Comparison of ENCODE assay signal across 20 cellular contexts in the genomic region with DNA sequence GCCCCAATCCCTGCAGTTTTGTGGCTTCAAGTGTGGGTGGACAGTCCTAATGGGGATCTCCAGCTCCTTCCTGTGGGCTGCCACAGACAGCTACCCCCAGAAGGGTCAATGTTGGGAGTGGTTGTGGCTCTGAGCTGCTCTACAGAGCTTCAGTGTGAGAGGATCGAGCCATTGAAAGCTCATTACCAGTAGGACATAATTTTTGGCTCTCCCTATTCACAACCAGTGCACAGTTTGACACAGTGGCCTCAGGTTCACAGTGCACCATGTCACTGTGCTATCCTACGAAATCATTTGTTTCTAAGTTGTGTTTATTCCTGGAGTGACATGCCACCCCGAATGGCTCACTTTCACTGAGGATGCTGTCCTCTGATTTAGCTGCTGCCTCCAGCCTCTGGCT. TPM values are rescaled to one million over a fixed set of nuclear protein-coding genes. Genes with fewer than 3 reads are reported as not detected.
DNase-seq lines count a peak whose midpoint lies in the region; ATAC-seq, FAIRE-seq and TF ChIP-seq lines count a peak whose summit lies in the region.
"Had no signal": no experiment of that assay in that cellular context is flagged by ENCODE, and none has a peak within 500 bp of the region (broad histone marks: within the 10 kb centered on the region; RNA-seq: fewer than 3 reads in every experiment).

No MANE protein-coding gene starts in this region.

- no peaks in the 10 kb centered on the region for H3K27me3 Mint-ChIP-seq in stimulated activated naive CD8-positive, alpha-beta T cell treated with anti-CD3 and anti-CD28 coated beads, Interleukin-15, Interleukin-2, amounts not matched to agents 100 ng/mL and 50 ng/mL, for 24 hours
- peaks cover 3% of the 10 kb centered on the region for H3K27me3 Mint-ChIP-seq in activated T-helper 1 cell treated with anti-CD3 and anti-CD28 coated beads, Interleukin-12 subunit alpha, Interleukin-12 subunit beta, Interleukin-2, Interleukin-4 antibody, amounts not matched to agents 30 ng/mL and 10 ng/mL and 1 ng/mL, durations not matched to agents 14 hours and 24 hours and 36 hours (ENCODE audit: insufficient read depth)

- H3K4me1 Mint-ChIP-seq in stimulated activated naive CD8-positive, alpha-beta T cell treated with anti-CD3 and anti-CD28 coated beads, Interleukin-15, Interleukin-2, amounts not matched to agents 100 ng/mL and 50 ng/mL, for 24 hours (ENCODE audit: low read depth), result peaks cover 70% of the 10 kb centered on the region
- peaks cover 49% of the 10 kb centered on the region for H3K4me1 Mint-ChIP-seq in activated T-helper 1 cell treated with anti-CD3 and anti-CD28 coated beads, Interleukin-12 subunit alpha, Interleukin-12 subunit beta, Interleukin-2, Interleukin-4 antibody, amounts not matched to agents 30 ng/mL and 10 ng/mL and 1 ng/mL, durations not matched to agents 14 hours and 24 hours and 36 hours (ENCODE audit: low read depth)

- in situ Hi-C loops in HepG2 (cut with HindIII; ENCODE audit: extremely low pct_ligation_motif_present, low pct_unique_long_range_greater_than_20kb), result no loop called here

- DNase-seq in stimulated activated naive CD8-positive, alpha-beta T cell treated with anti-CD3 and anti-CD28 coated beads, Interleukin-15, Interleukin-2, amounts not matched to agents 100 U/mL and 50 U/mL, for 24 hours, result no peak
- no peak for DNase-seq in activated T-helper 1 cell treated with anti-CD3 and anti-CD28 coated beads, Interleukin-12 subunit alpha, Interleukin-12 subunit beta, Interleukin-2, Interleukin-4 antibody, amounts not matched to agents 30 ng/mL and 10 ng/mL and 1 ng/mL, durations not matched to agents 14 hours and 24 hours and 36 hours (ENCODE audit: low spot score)
- no peak for DNase-seq in HepG2 (ENCODE audit: low spot score)
- no peak for DNase-seq in ovary
- no peak for DNase-seq in NCI-H2227 (lab: John Stamatoyannopoulos, UW; ENCODE audit: unreplicated experiment)
- DNase-seq: activated T-cell treated with anti-CD3 and anti-CD28 coated beads, Interleukin-2, amount 50 U/mL, for 48 hours; foreskin fibroblast; left cardiac atrium; MG63; NCI-H187; NCI-H446; stimulated activated CD4-positive, alpha-beta T cell treated with anti-CD3 and anti-CD28 coated beads, Interleukin-4, amount 100 ng/mL, for 1 hour; testis had no signal

- H3K4me1 ChIP-seq in HepG2 (ENCODE audit: insufficient read depth, low read length), result peaks cover 12% of the 10 kb centered on the region
- H3K4me1 ChIP-seq in ovary (ENCODE audit: insufficient read depth), result no peaks in the 10 kb centered on the region
- H3K4me1 ChIP-seq: testis had no signal

- H3K4me3 ChIP-seq in HepG2 (replicated peaks in 1 of 3; ENCODE audit: insufficient read depth in 1 of 3, low read depth in 2 of 3, low read length in 3 of 3) (no peak overlapping the region), ovary (no peak overlapping the region)
- H3K4me3 ChIP-seq: MG63, testis had no signal

- no peak for ATAC-seq in stimulated activated naive CD8-positive, alpha-beta T cell treated with anti-CD3 and anti-CD28 coated beads, Interleukin-15, Interleukin-2, amounts not matched to agents 100 U/mL and 50 U/mL, for 24 hours
- ATAC-seq in HepG2, result no peak
- ATAC-seq in HG03457 (IDR thresholded peaks at IDR 0.05; ENCODE audit: unreplicated experiment), result no peak
- ATAC-seq: left cardiac atrium had no signal

- H3K4me3 Mint-ChIP-seq in stimulated activated naive CD8-positive, alpha-beta T cell treated with anti-CD3 and anti-CD28 coated beads, Interleukin-15, Interleukin-2, amounts not matched to agents 100 ng/mL and 50 ng/mL, for 24 hours, result no peak overlapping the region
- peak overlapping the region; percentile 6 for H3K4me3 Mint-ChIP-seq in activated T-helper 1 cell treated with anti-CD3 and anti-CD28 coated beads, Interleukin-12 subunit alpha, Interleukin-12 subunit beta, Interleukin-2, Interleukin-4 antibody, amounts not matched to agents 30 ng/mL and 10 ng/mL and 1 ng/mL, durations not matched to agents 14 hours and 24 hours and 36 hours

- CTCF ChIA-PET in HepG2 (lab: Yijun Ruan, JAX; ENCODE audit: low intra/inter-chr PET ratio, low total read pairs), result no interaction called here

- peak overlapping the region; percentile 88 for H3K27ac Mint-ChIP-seq in stimulated activated naive CD8-positive, alpha-beta T cell treated with anti-CD3 and anti-CD28 coated beads, Interleukin-15, Interleukin-2, amounts not matched to agents 100 ng/mL and 50 ng/mL, for 24 hours
- peak overlapping the region; percentile 75 for H3K27ac Mint-ChIP-seq in activated T-helper 1 cell treated with anti-CD3 and anti-CD28 coated beads, Interleukin-12 subunit alpha, Interleukin-12 subunit beta, Interleukin-2, Interleukin-4 antibody, amounts not matched to agents 30 ng/mL and 10 ng/mL and 1 ng/mL, durations not matched to agents 14 hours and 24 hours and 36 hours

- no peak for TF ChIP-seq RAD21 in HepG2 (CRISPR knock-in tag; IDR thresholded peaks at IDR 0.05)

- H3K4me2 ChIP-seq in HepG2 (ENCODE audit: low read depth, low read length), result no peak overlapping the region

- no peak overlapping the region for H2AFZ ChIP-seq in HepG2 (ENCODE audit: low read length)

- WGBS in HepG2 (ENCODE audit: low lambda C conversion rate), result 96% methylated on average over 2 of the region's 3 CpGs
- 66 to 71% (median 68%) methylated on average over 3 of the region's 3 CpGs for WGBS in ovary, 3 donors

- no TSS peak for BruUV-seq in HepG2 (replicated peaks; lab: Mats Ljungman, UMichigan)

- POLR2A ChIA-PET in HepG2 (lab: Yijun Ruan, JAX), result interaction anchor here (5.8 kb wide), 1 partner anchor 23 kb away, joined by 34 read pairs; a partner anchor contains a TSS

- no peaks in the 10 kb centered on the region for H3K9me3 ChIP-seq in HepG2 (ENCODE audit: low read length)
- H3K9me3 ChIP-seq in ovary, result no peaks in the 10 kb centered on the region
- H3K9me3 ChIP-seq: MG63, testis had no signal

- no peak overlapping the region for H3K9ac ChIP-seq in HepG2 (ENCODE audit: insufficient read depth, low read depth, low read length)

- H3K36me3 ChIP-seq in HepG2 (replicated peaks in 1 of 2; ENCODE audit: control insufficient read depth in 1 of 2, insufficient read depth in 2 of 2, low read length in 2 of 2) (peaks cover 29 to 53% of the 10 kb centered on the region in 2 experiments), ovary (no peaks in the 10 kb centered on the region)

- H3K27me3 ChIP-seq in HepG2 (ENCODE audit: control insufficient read depth in 1 of 2, insufficient read depth in 2 of 2, low read length in 2 of 2) (no peaks in the 10 kb centered on the region), ovary (no peaks in the 10 kb centered on the region)
- H3K27me3 ChIP-seq: MG63, testis had no signal

- no peaks in the 10 kb centered on the region for H3K79me2 ChIP-seq in HepG2 (ENCODE audit: insufficient read depth, low read length)

- TF ChIP-seq CTCF in HepG2 (CRISPR knock-in tag; IDR thresholded peaks at IDR 0.05), result no peak
- no peak for TF ChIP-seq CTCF in ovary (IDR thresholded peaks at IDR 0.05)

- intact Hi-C loops in activated T-helper 1 cell treated with anti-CD3 and anti-CD28 coated beads, Interleukin-12 subunit alpha, Interleukin-12 subunit beta, Interleukin-2, Interleukin-4 antibody, amounts not matched to agents 30 ng/mL and 10 ng/mL and 1 ng/mL, durations not matched to agents 14 hours and 24 hours and 36 hours (cut with micrococcal nuclease), result loop anchor here (5.0 kb wide), 1 partner anchor 127 kb away; no protein-coding TSS in a partner anchor
- intact Hi-C loops in HepG2 (cut with micrococcal nuclease; ENCODE audit: unreplicated experiment), result no loop called here
- intact Hi-C loops in ovary (cut with DNase I), result no loop called here

- H3K9me3 Mint-ChIP-seq in stimulated activated naive CD8-positive, alpha-beta T cell treated with anti-CD3 and anti-CD28 coated beads, Interleukin-15, Interleukin-2, amounts not matched to agents 100 ng/mL and 50 ng/mL, for 24 hours, result no peaks in the 10 kb centered on the region
- no peaks in the 10 kb centered on the region for H3K9me3 Mint-ChIP-seq in activated T-helper 1 cell treated with anti-CD3 and anti-CD28 coated beads, Interleukin-12 subunit alpha, Interleukin-12 subunit beta, Interleukin-2, Interleukin-4 antibody, amounts not matched to agents 30 ng/mL and 10 ng/mL and 1 ng/mL, durations not matched to agents 14 hours and 24 hours and 36 hours

- FAIRE-seq in HepG2 (lab: Jason Lieb, UNC), result no peak
- FAIRE-seq: astrocyte, D721Med, endothelial cell of umbilical vein, G401.6, GM12891 had no signal

- H4K20me1 ChIP-seq in HepG2 (ENCODE audit: insufficient read depth, low read length), result peaks cover 8% of the 10 kb centered on the region; the same call in 1 of the 2 replicates

- peaks cover 50% of the 10 kb centered on the region for H3K36me3 Mint-ChIP-seq in stimulated activated naive CD8-positive, alpha-beta T cell treated with anti-CD3 and anti-CD28 coated beads, Interleukin-15, Interleukin-2, amounts not matched to agents 100 ng/mL and 50 ng/mL, for 24 hours (ENCODE audit: low read depth)
- H3K36me3 Mint-ChIP-seq in activated T-helper 1 cell treated with anti-CD3 and anti-CD28 coated beads, Interleukin-12 subunit alpha, Interleukin-12 subunit beta, Interleukin-2, Interleukin-4 antibody, amounts not matched to agents 30 ng/mL and 10 ng/mL and 1 ng/mL, durations not matched to agents 14 hours and 24 hours and 36 hours (ENCODE audit: low read depth), result peaks cover 47% of the 10 kb centered on the region

- TF ChIP-seq EP300 in HepG2 (IDR thresholded peaks at IDR 0.05; ENCODE audit: low read depth in 2 of 2, low read length in 2 of 2) (no peak), HepG2 (CRISPR knock-in tag; IDR thresholded peaks at IDR 0.05; ENCODE audit: borderline replicate concordance) (no peak), ovary (IDR thresholded peaks at IDR 0.05) (no peak)

- H3K27ac ChIP-seq in HepG2 (ENCODE audit: extremely low read length, insufficient read depth, low read length) (no peak overlapping the region), ovary (no peak overlapping the region)
- H3K27ac ChIP-seq: testis had no signal

- TF ChIP-seq POLR2A in HepG2 (IDR thresholded peaks at IDR 0.05; ENCODE audit: insufficient read depth in 1 of 2, low read depth in 2 of 2, low read length in 2 of 2), result no peak
- no peak for TF ChIP-seq POLR2A in ovary (IDR thresholded peaks at IDR 0.05)

RNA-seq across cellular contexts. Expression of a gene that starts 22.8 kb away (rescaled TPM):
- total RNA-seq in activated T-helper 1 cell treated with anti-CD3 and anti-CD28 coated beads, Interleukin-12 subunit alpha, Interleukin-12 subunit beta, Interleukin-2, Interleukin-4 antibody, amounts not matched to agents 30 ng/mL and 10 ng/mL and 1 ng/mL, durations not matched to agents 14 hours and 24 hours and 36 hours, result 382 and 393 TPM in 2 replicates
- 220 and 412 TPM in 2 replicates for total RNA-seq in HepG2 (2016; rRNA removed; fragmentation: Illumina TruSeq; extraction: Trizol)
- total RNA-seq in HepG2 (2016; cell fraction: cytosol; rRNA removed; fragmentation: Illumina TruSeq; extraction: Trizol; ENCODE audit: low read depth), result 49.6 and 57.4 TPM in 2 replicates
- total RNA-seq in HepG2 (2016; cell fraction: insoluble cytoplasmic fraction; rRNA removed; fragmentation: Illumina TruSeq; extraction: Trizol), result 229 and 414 TPM in 2 replicates
- 85.8 and 89.3 TPM in 2 replicates for total RNA-seq in HepG2 (2016; cell fraction: membrane; rRNA removed; fragmentation: Illumina TruSeq; extraction: Trizol)
- 296 and 323 TPM in 2 replicates for total RNA-seq in HepG2 (2016; cell fraction: nucleus; rRNA removed; fragmentation: Illumina TruSeq; extraction: Trizol)
- polyA plus RNA-seq in HepG2 (2011; rRNA removed), result 445 and 468 TPM in 2 replicates
- polyA plus RNA-seq in HepG2 (2011; cell fraction: cytosol; rRNA removed), result 286 and 485 TPM in 2 replicates
- 231 and 241 TPM in 2 replicates for polyA plus RNA-seq in HepG2 (2011; cell fraction: nucleus; rRNA removed)
- 423 and 441 TPM in 2 replicates for polyA plus RNA-seq in HepG2 (2012)
- polyA plus RNA-seq in HepG2 (2016; cell fraction: cytosol; fragmentation: Illumina TruSeq; extraction: Trizol; ENCODE audit: low read depth), result 62.2 and 68.0 TPM in 2 replicates
- polyA plus RNA-seq in HepG2 (2016; cell fraction: insoluble cytoplasmic fraction; fragmentation: Illumina TruSeq; extraction: Trizol; ENCODE audit: low read depth), result 213 and 227 TPM in 2 replicates
- 53.8 and 54.1 TPM in 2 replicates for polyA plus RNA-seq in HepG2 (2016; cell fraction: membrane; fragmentation: Illumina TruSeq; extraction: Trizol; ENCODE audit: low read depth)
- 552 and 556 TPM in 2 replicates for polyA plus RNA-seq in HepG2 (2016; cell fraction: nucleus; fragmentation: Illumina TruSeq; extraction: Trizol; ENCODE audit: insufficient read depth, low read depth)
- polyA minus RNA-seq in HepG2 (2011; rRNA and poly(A)+ RNA removed; ENCODE audit: low replicate concordance), result 536 and 564 TPM in 2 replicates
- polyA minus RNA-seq in HepG2 (2011; cell fraction: cytosol; rRNA and poly(A)+ RNA removed), result 151 and 170 TPM in 2 replicates
- polyA minus RNA-seq in HepG2 (2011; cell fraction: nucleus; rRNA and poly(A)+ RNA removed), result 151 and 168 TPM in 2 replicates
- 100 to 1,000 TPM; 203 to 430 (median 335) TPM for total RNA-seq in ovary
- 100 to 1,000 TPM; 254 to 677 TPM for polyA plus RNA-seq in ovary

RNA-seq across cellular contexts. Expression of a gene that starts 56.9 kb away (rescaled TPM):
- total RNA-seq in activated T-helper 1 cell treated with anti-CD3 and anti-CD28 coated beads, Interleukin-12 subunit alpha, Interleukin-12 subunit beta, Interleukin-2, Interleukin-4 antibody, amounts not matched to agents 30 ng/mL and 10 ng/mL and 1 ng/mL, durations not matched to agents 14 hours and 24 hours and 36 hours, result 43.0 and 46.1 TPM in 2 replicates
- total RNA-seq in HepG2 (2016; rRNA removed; fragmentation: Illumina TruSeq; extraction: Trizol) (0.79 and 1.1 TPM in 2 replicates), ovary (10 to 100 TPM; 15.7 to 58.1 (median 40.0) TPM)
- 0.10 and 0.44 TPM in 2 replicates for total RNA-seq in HepG2 (2016; cell fraction: cytosol; rRNA removed; fragmentation: Illumina TruSeq; extraction: Trizol; ENCODE audit: low read depth)
- 0.82 and 1.00 TPM in 2 replicates for total RNA-seq in HepG2 (2016; cell fraction: insoluble cytoplasmic fraction; rRNA removed; fragmentation: Illumina TruSeq; extraction: Trizol)
- 0.55 and 0.80 TPM in 2 replicates for total RNA-seq in HepG2 (2016; cell fraction: membrane; rRNA removed; fragmentation: Illumina TruSeq; extraction: Trizol)
- 0.65 and 1.0 TPM in 2 replicates for total RNA-seq in HepG2 (2016; cell fraction: nucleus; rRNA removed; fragmentation: Illumina TruSeq; extraction: Trizol)
- polyA plus RNA-seq in HepG2 (2011; rRNA removed) (0.44 and 0.64 TPM in 2 replicates), ovary (10 to 100 TPM; 21.4 to 26.3 TPM)
- 0.23 and 0.36 TPM in 2 replicates for polyA plus RNA-seq in HepG2 (2011; cell fraction: cytosol; rRNA removed)
- polyA plus RNA-seq in HepG2 (2011; cell fraction: nucleus; rRNA removed), result 1.2 and 1.3 TPM in 2 replicates
- polyA plus RNA-seq in HepG2 (2012), result 0.48 and 0.68 TPM in 2 replicates
- 0.08 TPM in 2 replicates for polyA plus RNA-seq in HepG2 (2016; cell fraction: cytosol; fragmentation: Illumina TruSeq; extraction: Trizol; ENCODE audit: low read depth)
- 0.69 and 0.75 TPM in 2 replicates for polyA plus RNA-seq in HepG2 (2016; cell fraction: insoluble cytoplasmic fraction; fragmentation: Illumina TruSeq; extraction: Trizol; ENCODE audit: low read depth)
- polyA plus RNA-seq in HepG2 (2016; cell fraction: membrane; fragmentation: Illumina TruSeq; extraction: Trizol; ENCODE audit: low read depth), result 0.34 and 0.46 TPM in 2 replicates
- 1.3 and 1.4 TPM in 2 replicates for polyA plus RNA-seq in HepG2 (2016; cell fraction: nucleus; fragmentation: Illumina TruSeq; extraction: Trizol; ENCODE audit: insufficient read depth, low read depth)
- 1.4 and 10.5 TPM in 2 replicates for polyA minus RNA-seq in HepG2 (2011; rRNA and poly(A)+ RNA removed; ENCODE audit: low replicate concordance)
- polyA minus RNA-seq in HepG2 (2011; cell fraction: cytosol; rRNA and poly(A)+ RNA removed), result 0.40 and 0.97 TPM in 2 replicates
- 0.75 and 0.77 TPM in 2 replicates for polyA minus RNA-seq in HepG2 (2011; cell fraction: nucleus; rRNA and poly(A)+ RNA removed)

Comparison
In these comparisons a context has a peak if more than half of its experiments do, and no peak if none do; other contexts are left out.
1. RNA of a gene that starts 56.9 kb away (total RNA-seq): 43.0 to 46.1 TPM in activated T-helper 1 cell treated with anti-CD3 and anti-CD28 coated beads, Interleukin-12 subunit alpha, Interleukin-12 subunit beta, Interleukin-2, Interleukin-4 antibody, amounts not matched to agents 30 ng/mL and 10 ng/mL and 1 ng/mL, durations not matched to agents 14 hours and 24 hours and 36 hours and 15.7 to 58.1 TPM in ovary; 0.10 to 1.1 TPM in HepG2; every median in the first group is over 4 times any median in the second.